In the genomic region with DNA sequence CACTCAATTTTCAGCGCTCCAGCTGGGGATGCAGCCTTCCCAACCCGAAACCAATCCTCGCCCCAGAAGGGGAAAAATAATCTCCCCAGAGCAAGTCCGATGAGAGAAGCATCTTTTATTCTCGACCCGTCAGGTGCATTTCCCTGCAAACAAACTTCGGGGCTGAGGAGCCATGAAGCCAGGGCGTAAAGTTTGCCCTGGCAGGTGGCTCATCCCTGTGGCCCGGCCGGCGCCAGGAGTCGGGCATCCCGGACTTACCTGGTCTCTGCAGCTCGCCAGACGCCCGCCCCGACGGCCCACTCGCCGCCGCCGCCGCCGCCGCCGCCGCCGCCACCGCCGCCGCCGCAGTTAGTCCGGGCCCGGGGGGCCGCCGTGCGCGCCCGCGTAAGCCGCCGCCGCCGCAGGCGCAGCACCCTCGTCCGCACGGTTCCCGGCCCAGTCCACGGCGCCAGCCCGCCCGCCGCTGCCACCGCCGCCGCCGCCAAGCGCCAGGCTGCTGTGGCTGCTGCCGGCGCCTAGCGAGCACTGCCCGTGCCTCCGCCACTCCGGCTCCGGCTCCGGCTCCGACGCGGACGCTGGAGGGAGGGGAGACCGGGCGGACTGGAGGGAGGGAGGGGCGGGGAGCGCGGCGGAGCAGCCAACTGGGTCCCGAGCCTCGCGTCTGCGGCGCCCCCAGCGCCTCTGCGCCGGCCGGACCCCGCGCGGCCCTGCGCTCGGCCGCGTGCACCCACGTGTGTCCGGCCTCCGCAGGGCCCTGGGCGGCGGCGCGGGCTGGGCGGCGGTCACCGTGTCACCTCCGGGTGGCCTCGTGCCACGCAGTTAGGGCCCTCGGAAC, we compare ENCODE assay signal across 10 cellular contexts. TPM values are rescaled to one million over a fixed set of nuclear protein-coding genes. Genes with fewer than 3 reads are reported as not detected.
DNase-seq lines count a peak whose midpoint lies in the region; ATAC-seq and TF ChIP-seq lines count a peak whose summit lies in the region.
"Had no signal": no experiment of that assay in that cellular context is flagged by ENCODE, and none has a peak within 500 bp of the region (broad histone marks: within the 10 kb centered on the region; RNA-seq: fewer than 3 reads in every experiment).

A gene (minus strand): TSS at position 527 of the 835 bp plus-strand sequence. CDS start 93,547 bp downstream, outside the sequence.

- H3K4ac ChIP-seq in trophoblast cell (ENCODE audit: low read depth, low read length) = no peak within 1 kb of the TSS

- TF ChIP-seq EP300 in SK-N-SH (IDR thresholded peaks at IDR 0.05; ENCODE audit: borderline replicate concordance in 1 of 2, low read depth in 1 of 2, low read length in 1 of 2) = no peak

- H3K27ac ChIP-seq in SK-N-SH (ENCODE audit: low read depth in 2 of 2, low read length in 1 of 2) = peak within 1 kb of the TSS in 1 of 2 experiments; percentile 54; a peak in 2 of 4 replicates
- no peak within 1 kb of the TSS for H3K27ac ChIP-seq in heart right ventricle
- no peak within 1 kb of the TSS for H3K27ac ChIP-seq in trophoblast cell (ENCODE audit: low read depth, low read length)

- no peaks in the 10 kb centered on the region for H3K36me3 Mint-ChIP-seq in activated CD8-positive, alpha-beta T cell treated with anti-CD3 and anti-CD28 coated beads, Interleukin-2, amount 10 ng/mL, durations not matched to agents 7 days and 5 days (ENCODE audit: low read depth)

- 7% methylated on average over 27 of the region's 107 CpGs for WGBS in SK-N-SH (ENCODE audit: low lambda C conversion rate)
- 1 to 2% methylated on average over 67 to 106 of the region's 107 CpGs for WGBS in heart right ventricle, 2 donors
- no CpG with 5 or more reads among the region's 107 CpGs for WGBS in trophoblast cell (ENCODE audit: extremely low coverage, insufficient coverage, insufficient read length)

- H2BK12ac ChIP-seq in trophoblast cell (ENCODE audit: low read length) = no peak within 1 kb of the TSS

- intact Hi-C loops in heart right ventricle (cut with DNase I) = no loop called here

- CTCF ChIA-PET in BJ (lab: Yijun Ruan, JAX) (interaction anchor here (1.1 to 1.3 kb wide), 3 partner anchors 17 to 238 kb away, joined by 4 read pairs; no protein-coding TSS in a partner anchor), SK-N-SH (lab: Yijun Ruan, JAX) (interaction anchor here (1.3 kb wide), 1 partner anchor 18 kb away, joined by 3 read pairs; no protein-coding TSS in a partner anchor)
- CTCF ChIA-PET in activated CD8-positive, alpha-beta T cell treated with anti-CD3 and anti-CD28 coated beads, Interleukin-2, amount 10 ng/mL, durations not matched to agents 7 days and 5 days (lab: Charles Lee) = no interaction called here

- no peaks in the 10 kb centered on the region for H3K9me2 ChIP-seq in SK-N-SH

- no peaks in the 10 kb centered on the region for H3K4me1 Mint-ChIP-seq in activated CD8-positive, alpha-beta T cell treated with anti-CD3 and anti-CD28 coated beads, Interleukin-2, amount 10 ng/mL, durations not matched to agents 7 days and 5 days (ENCODE audit: low read depth)

- H3K9me3 Mint-ChIP-seq in activated CD8-positive, alpha-beta T cell treated with anti-CD3 and anti-CD28 coated beads, Interleukin-2, amount 10 ng/mL, durations not matched to agents 7 days and 5 days (ENCODE audit: insufficient read depth) = no peaks in the 10 kb centered on the region

- H4K8ac ChIP-seq in trophoblast cell (ENCODE audit: low read depth, low read length) = no peak within 1 kb of the TSS

- H3K4me1 ChIP-seq in SK-N-SH (ENCODE audit: control insufficient read depth in 1 of 2, insufficient read depth in 2 of 2, low read depth in 1 of 2, low read length in 1 of 2) (peaks cover 0 to 8% of the 10 kb centered on the region in 2 experiments; a peak in 1 of 4 replicates), heart right ventricle (peaks cover 0 to 5% (median 0%) of the 10 kb centered on the region in 9 donors), trophoblast cell (ENCODE audit: control insufficient read depth in 1 of 2, insufficient read depth in 2 of 2, low read length in 2 of 2) (peaks cover 0 to 5% of the 10 kb centered on the region in 2 experiments)

- H3K14ac ChIP-seq in trophoblast cell (ENCODE audit: low read length) = no peak within 1 kb of the TSS

- H3F3A ChIP-seq in SK-N-SH (replicated peaks; ENCODE audit: insufficient read depth) = peaks cover 5% of the 10 kb centered on the region

- no peak within 1 kb of the TSS for H3K27ac Mint-ChIP-seq in activated CD8-positive, alpha-beta T cell treated with anti-CD3 and anti-CD28 coated beads, Interleukin-2, amount 10 ng/mL, durations not matched to agents 7 days and 5 days

- TF ChIP-seq RAD21 in SK-N-SH (IDR thresholded peaks at IDR 0.05; ENCODE audit: low read length) = no peak

- POLR2A ChIA-PET in BJ (lab: Charles Lee) (no interaction called here), SK-N-SH (lab: Yijun Ruan, JAX) (no interaction called here)
- POLR2A ChIA-PET in activated CD8-positive, alpha-beta T cell treated with anti-CD3 and anti-CD28 coated beads, Interleukin-2, amount 10 ng/mL, durations not matched to agents 7 days and 5 days (lab: Charles Lee) = no interaction called here

- no peaks in the 10 kb centered on the region for H4K20me1 ChIP-seq in SK-N-SH (ENCODE audit: insufficient read depth)

- H4K12ac ChIP-seq in trophoblast cell (ENCODE audit: low read depth, low read length) = no peak within 1 kb of the TSS

- H2AFZ ChIP-seq in SK-N-SH (ENCODE audit: low read depth) (peak within 1 kb of the TSS; percentile 74; the same call in 1 of the 2 replicates), trophoblast cell (ENCODE audit: insufficient read depth, low read length, poor library complexity) (peak within 1 kb of the TSS; percentile 25)

- H3K4me3 Mint-ChIP-seq in activated CD8-positive, alpha-beta T cell treated with anti-CD3 and anti-CD28 coated beads, Interleukin-2, amount 10 ng/mL, durations not matched to agents 7 days and 5 days = no peak within 1 kb of the TSS

- H3K4me2 ChIP-seq in SK-N-SH = peak within 1 kb of the TSS; percentile 77
- peak within 1 kb of the TSS; percentile 81 for H3K4me2 ChIP-seq in trophoblast cell (ENCODE audit: low read length)

- H3K9ac ChIP-seq in SK-N-SH (peak within 1 kb of the TSS; percentile 32), trophoblast cell (ENCODE audit: low read length) (no peak within 1 kb of the TSS)

- no peak within 1 kb of the TSS for H3K18ac ChIP-seq in trophoblast cell (ENCODE audit: low read length)

- H3K4me3 ChIP-seq in BJ (ENCODE audit: low read depth, low read length) (peak within 1 kb of the TSS; percentile 65), SK-N-SH (ENCODE audit: low read depth in 2 of 2, low read length in 1 of 2) (peak within 1 kb of the TSS; percentile 45 to 74), heart right ventricle (peak within 1 kb of the TSS in 9 of 10 donors; percentile 29 to 52 (median 39)), trophoblast cell (ENCODE audit: low read depth, low read length) (peak within 1 kb of the TSS; percentile 70)

- H3K9me3 ChIP-seq in SK-N-SH (no peaks in the 10 kb centered on the region), heart right ventricle (no peaks in the 10 kb centered on the region), trophoblast cell (ENCODE audit: insufficient read depth, low read depth, low read length) (no peaks in the 10 kb centered on the region)

- H3K27me3 Mint-ChIP-seq in activated CD8-positive, alpha-beta T cell treated with anti-CD3 and anti-CD28 coated beads, Interleukin-2, amount 10 ng/mL, durations not matched to agents 7 days and 5 days (ENCODE audit: low read depth) = peaks cover 13% of the 10 kb centered on the region

- TF ChIP-seq CTCF in BJ (IDR thresholded peaks at IDR 0.05; ENCODE audit: insufficient read depth, low read depth, low read length) (no peak), SK-N-SH (IDR thresholded peaks at IDR 0.05) (no peak), heart right ventricle (IDR thresholded peaks at IDR 0.05) (no peak)

- H3K27me3 ChIP-seq in BJ (ENCODE audit: control insufficient read depth, insufficient read depth, low read length) (no peaks in the 10 kb centered on the region), SK-N-SH (ENCODE audit: insufficient read depth) (no peaks in the 10 kb centered on the region), heart right ventricle (peaks cover 0 to 41% (median 18%) of the 10 kb centered on the region in 7 donors), trophoblast cell (ENCODE audit: insufficient read depth, low read length) (peaks cover 17% of the 10 kb centered on the region)

- no peak within 1 kb of the TSS for H2BK120ac ChIP-seq in trophoblast cell (ENCODE audit: insufficient read depth, low read length, poor library complexity)

- H3K79me2 ChIP-seq in SK-N-SH (ENCODE audit: insufficient read depth) (no peaks in the 10 kb centered on the region; the same call in 1 of the 2 replicates), trophoblast cell (ENCODE audit: control insufficient read depth, insufficient read depth, low read length, poor library complexity) (no peaks in the 10 kb centered on the region)

- H3K36me3 ChIP-seq in BJ (ENCODE audit: control insufficient read depth, insufficient read depth, low read length) = no peaks in the 10 kb centered on the region
- H3K36me3 ChIP-seq in SK-N-SH (replicated peaks in 1 of 2; ENCODE audit: control insufficient read depth in 1 of 2, insufficient read depth in 2 of 2, low read length in 1 of 2) = no peaks in the 10 kb centered on the region
- H3K36me3 ChIP-seq in heart right ventricle = no peaks in the 10 kb centered on the region
- H3K36me3 ChIP-seq in trophoblast cell (ENCODE audit: control insufficient read depth in 1 of 2, insufficient read depth in 2 of 2, low read length in 2 of 2) = no peaks in the 10 kb centered on the region

- DNase-seq in BJ (ENCODE audit: low read depth) (no peak), SK-N-SH (peak; percentile 89), heart right ventricle (peak in 1 of 2 donors; percentile 18), trophoblast cell (peak in 1 of 2 donors; percentile 4)
- no peak for DNase-seq in activated CD8-positive, alpha-beta T cell treated with anti-CD3 and anti-CD28 coated beads, Interleukin-2, amount 10 ng/mL, durations not matched to agents 7 days and 5 days
- DNase-seq: activated CD4-positive, CD25-positive, alpha-beta regulatory T cell treated with anti-CD3 and anti-CD28 coated beads, Interleukin-2, amount 50 U/mL, for 72 hours; stimulated activated naive CD4-positive, alpha-beta T cell had no signal

- peak in 6 of 8 donors; percentile 46 to 85 (median 64) for ATAC-seq in heart right ventricle
- no peak for ATAC-seq in GM18858 (IDR thresholded peaks at IDR 0.05; ENCODE audit: unreplicated experiment)
- ATAC-seq in activated CD8-positive, alpha-beta T cell treated with anti-CD3 and anti-CD28 coated beads, Interleukin-2, amount 10 ng/mL, durations not matched to agents 7 days and 5 days = no peak
- no peak for ATAC-seq in HG03520 (IDR thresholded peaks at IDR 0.05; ENCODE audit: unreplicated experiment)
- ATAC-seq in GM21528 (IDR thresholded peaks at IDR 0.05; ENCODE audit: low FRiP score, unreplicated experiment) = no peak

- H2AK5ac ChIP-seq in trophoblast cell (ENCODE audit: low read length) = no peak within 1 kb of the TSS

- no peak within 1 kb of the TSS for H2BK5ac ChIP-seq in trophoblast cell (ENCODE audit: low read depth, low read length, poor library complexity)

- H4K91ac ChIP-seq in trophoblast cell (ENCODE audit: low read depth, low read length) = no peak within 1 kb of the TSS

- no peak within 1 kb of the TSS for H3K23ac ChIP-seq in trophoblast cell (ENCODE audit: low read length)

- H3K79me1 ChIP-seq in trophoblast cell (ENCODE audit: low read length) = no peaks in the 10 kb centered on the region

RNA-seq across cellular contexts. Expression of the gene that starts here (rescaled TPM):
- polyA plus RNA-seq in BJ (2011; rRNA removed) (2.6 and 6.1 TPM in 2 replicates), SK-N-SH (2012; rRNA removed) (2.8 and 3.3 TPM in 2 replicates), heart right ventricle (1 to 10 TPM; 3.7 to 5.9 TPM)
- 3.6 and 3.7 TPM in 2 replicates for polyA minus RNA-seq in BJ (2011; rRNA and poly(A)+ RNA removed)
- 3.1 and 3.6 TPM in 2 replicates for polyA plus RNA-seq in SK-N-SH (2012; cell fraction: cytosol; rRNA removed)
- 2.4 and 7.3 TPM in 2 replicates for polyA plus RNA-seq in SK-N-SH (2012; cell fraction: nucleus; rRNA removed)
- total RNA-seq in heart right ventricle = 1 to 10 TPM in 7 of 10 donors, under 1 TPM in 2, not detected in 1; 0.46 to 3.5 (median 2.5) TPM
- polyA plus RNA-seq in trophoblast cell (2013) = 0.08 and 0.11 TPM in 2 replicates
- not detected for total RNA-seq in activated CD8-positive, alpha-beta T cell treated with anti-CD3 and anti-CD28 coated beads, Interleukin-2, amount 10 ng/mL, durations not matched to agents 7 days and 5 days

Comparison
In these comparisons a context has a peak if more than half of its experiments do, and no peak if none do; other contexts are left out.
1. ATAC-seq: peak in heart right ventricle (6 of 8); none in GM18858 (single experiment), activated CD8-positive, alpha-beta T cell treated with anti-CD3 and anti-CD28 coated beads, Interleukin-2, amount 10 ng/mL, durations not matched to agents 7 days and 5 days (single experiment), HG03520 (single experiment) and GM21528 (single experiment).
2. Peak in every context shown above with its lines, with median percentiles within 50 percentile points of each other: H3K4me3 ChIP-seq.